Comparison of ENCODE assay signal across 20 cellular contexts in genomic region chr16:1916654-1916990, GRCh38. TPM values are rescaled to one million over a fixed set of nuclear protein-coding genes. Genes with fewer than 3 reads are reported as not detected.
DNase-seq lines count a peak whose midpoint lies in the region; ATAC-seq and TF ChIP-seq lines count a peak whose summit lies in the region.
"Had no signal": no experiment of that assay in that cellular context is flagged by ENCODE, and none has a peak within 500 bp of the region (broad histone marks: within the 10 kb centered on the region; RNA-seq: fewer than 3 reads in every experiment).

No MANE protein-coding gene starts in this region.

- TF ChIP-seq CTCF in brain (conservative IDR thresholded peaks at IDR 0.05): no peak
- TF ChIP-seq CTCF in osteoblast (IDR thresholded peaks at IDR 0.05; ENCODE audit: extremely low read depth, low read depth, low read length): no peak
- no peak for TF ChIP-seq CTCF in left ventricle myocardium inferior (IDR thresholded peaks at IDR 0.05; ENCODE audit: borderline replicate concordance)

- H3K27ac ChIP-seq in HUES48 (ENCODE audit: low read depth, low read length) (no peak overlapping the region), osteoblast (ENCODE audit: low read depth, low read length) (no peak overlapping the region), left ventricle myocardium inferior (replicated peaks) (no peak overlapping the region)
- H3K27ac ChIP-seq: GM23248, SJSA1 had no signal

- H3K9me3 Mint-ChIP-seq in brain: peaks cover 0 to 7% (median 0%) of the 10 kb centered on the region in 5 experiments
- H3K9me3 Mint-ChIP-seq: CD8-positive, alpha-beta T cell; IgD-negative memory B cell had no signal

- H3K27me3 ChIP-seq in HUES48 (ENCODE audit: control insufficient read depth, insufficient read depth, low read length) (peaks cover 71% of the 10 kb centered on the region), osteoblast (ENCODE audit: insufficient read depth, low read length) (peaks cover 63% of the 10 kb centered on the region), left ventricle myocardium inferior (ENCODE audit: low read depth) (peaks cover 95% of the 10 kb centered on the region)

- no peak overlapping the region for H3K4me2 ChIP-seq in osteoblast (ENCODE audit: insufficient read depth, low read length)

- intact Hi-C loops in left ventricle myocardium inferior (cut with micrococcal nuclease): no loop called here

- H3K4me1 ChIP-seq in HUES48 (ENCODE audit: control insufficient read depth, insufficient read depth, low read length) (peaks cover 23% of the 10 kb centered on the region), osteoblast (ENCODE audit: insufficient read depth, low read length) (no peaks in the 10 kb centered on the region), left ventricle myocardium inferior (peaks cover 8% of the 10 kb centered on the region)
- H3K4me1 ChIP-seq: SJSA1 had no signal

- no peak for ATAC-seq in HG02642 (IDR thresholded peaks at IDR 0.05; ENCODE audit: poor library complexity, unreplicated experiment)
- ATAC-seq in stimulated activated naive CD8-positive, alpha-beta T cell treated with anti-CD3 and anti-CD28 coated beads, Interleukin-15, Interleukin-2, amounts not matched to agents 100 U/mL and 50 U/mL, for 24 hours: no peak
- ATAC-seq: CD8-positive, alpha-beta T cell had no signal

- H3K9me3 ChIP-seq in HUES48 (ENCODE audit: control insufficient read depth, insufficient read depth, low read length) (no peaks in the 10 kb centered on the region), iPS-18c (ENCODE audit: control insufficient read depth, insufficient read depth, low read length) (peaks cover 2% of the 10 kb centered on the region), osteoblast (ENCODE audit: low read depth, low read length) (no peaks in the 10 kb centered on the region), left ventricle myocardium inferior (replicated peaks) (no peaks in the 10 kb centered on the region)
- H3K9me3 ChIP-seq: SJSA1 had no signal

- H2AFZ ChIP-seq in osteoblast (ENCODE audit: low read length): no peak overlapping the region
- H2AFZ ChIP-seq: GM23248 had no signal

- H3K27me3 Mint-ChIP-seq in brain: peaks cover 68% of the 10 kb centered on the region

- H3K36me3 ChIP-seq in HUES48 (ENCODE audit: control insufficient read depth, insufficient read depth, low read length) (no peaks in the 10 kb centered on the region), osteoblast (ENCODE audit: insufficient read depth, low read length) (no peaks in the 10 kb centered on the region), left ventricle myocardium inferior (no peaks in the 10 kb centered on the region)
- H3K36me3 ChIP-seq: SJSA1 had no signal

- H3K4me1 Mint-ChIP-seq in brain: peaks cover 11% of the 10 kb centered on the region
- H3K4me1 Mint-ChIP-seq: IgD-negative memory B cell had no signal

- no peaks in the 10 kb centered on the region for H3K79me2 ChIP-seq in osteoblast (ENCODE audit: insufficient read depth, low read length)

- H4K20me1 ChIP-seq in osteoblast (ENCODE audit: insufficient read depth, low read length): peaks cover 3% of the 10 kb centered on the region

- H3K27ac Mint-ChIP-seq in brain: no peak overlapping the region
- H3K27ac Mint-ChIP-seq: CD8-positive, alpha-beta T cell; IgD-negative memory B cell had no signal

- no peak overlapping the region for H3K9ac ChIP-seq in HUES48 (ENCODE audit: low read depth, low read length)
- H3K9ac ChIP-seq: GM23248 had no signal

- H3K4me3 Mint-ChIP-seq in brain: peak overlapping the region in 3 of 5 experiments; percentile 11 to 72 (median 58)
- H3K4me3 Mint-ChIP-seq: CD8-positive, alpha-beta T cell had no signal

- no peaks in the 10 kb centered on the region for H3K36me3 Mint-ChIP-seq in brain
- H3K36me3 Mint-ChIP-seq: CD8-positive, alpha-beta T cell; IgD-negative memory B cell had no signal

- H3K4me3 ChIP-seq in HUES48 (ENCODE audit: low read depth, low read length) (peak overlapping the region; percentile 42; the same call in 1 of the 2 replicates), iPS-18c (ENCODE audit: insufficient read depth, low read depth, low read length) (peak overlapping the region; percentile 31), osteoblast (ENCODE audit: insufficient read depth, low read length) (no peak overlapping the region), left ventricle myocardium inferior (no peak overlapping the region)
- H3K4me3 ChIP-seq: GM23248, SJSA1 had no signal

- DNase-seq in osteoblast (ENCODE audit: insufficient read length, low spot score, missing footprints) (peak; percentile 74), left ventricle myocardium inferior (no peak)
- DNase-seq in stimulated activated naive CD8-positive, alpha-beta T cell treated with anti-CD3 and anti-CD28 coated beads, Interleukin-15, Interleukin-2, amounts not matched to agents 100 U/mL and 50 U/mL, for 24 hours: no peak
- DNase-seq: CD8-positive, alpha-beta T cell; GM23248; NCI-H1436; NCI-H2081; NCI-H524; NK-92 treated with Interleukin-12 subunit alpha and Interleukin-12 subunit beta, amount 100 ng/mL, for 24 hours; OCI-M1; RPMI8226 had no signal

RNA-seq across cellular contexts. Expression of gene HS3ST6, which starts 1.6 kb away (rescaled TPM):
- 1.2 TPM for polyA plus RNA-seq in brain (ENCODE audit: insufficient read depth, low read depth, low replicate concordance)
- total RNA-seq in osteoblast (not detected in 2 replicates), left ventricle myocardium inferior (not detected)
- total RNA-seq: CD8-positive, alpha-beta T cell; GM23248; LHCN-M2; SJSA1 had no signal
- polyA plus RNA-seq: AG04450, BJ, GM23248, IgD-negative memory B cell had no signal

RNA-seq across cellular contexts. Expression of gene MSRB1, which starts 26.4 kb away (rescaled TPM):
- polyA plus RNA-seq in brain (ENCODE audit: insufficient read depth, low read depth, low replicate concordance): 24.5 TPM
- total RNA-seq in osteoblast (16.2 and 18.1 TPM in 2 replicates), left ventricle myocardium inferior (32.7 TPM)

RNA-seq across cellular contexts. Expression of gene RPL3L, which starts 37.9 kb away (rescaled TPM):
- not detected for polyA plus RNA-seq in brain (ENCODE audit: insufficient read depth, low read depth, low replicate concordance)
- not detected in 2 replicates for total RNA-seq in osteoblast
- 262 TPM for total RNA-seq in left ventricle myocardium inferior
- total RNA-seq: CD8-positive, alpha-beta T cell; GM23248; LHCN-M2; SJSA1 had no signal
- polyA plus RNA-seq: AG04450, BJ, GM23248, IgD-negative memory B cell had no signal

RNA-seq across cellular contexts. Expression of gene NDUFB10, which starts 42.7 kb away (rescaled TPM):
- 281 TPM for polyA plus RNA-seq in brain (ENCODE audit: insufficient read depth, low read depth, low replicate concordance)
- total RNA-seq in osteoblast: 82.8 and 109 TPM in 2 replicates
- total RNA-seq in left ventricle myocardium inferior: 601 TPM

RNA-seq across cellular contexts. Expression of gene MEIOB, which starts 44.7 kb away (rescaled TPM):
- polyA plus RNA-seq in brain (ENCODE audit: insufficient read depth, low read depth, low replicate concordance): 6.8 TPM
- total RNA-seq in osteoblast (not detected in 2 replicates), left ventricle myocardium inferior (not detected)
- total RNA-seq: CD8-positive, alpha-beta T cell; GM23248; LHCN-M2; SJSA1 had no signal
- polyA plus RNA-seq: IgD-negative memory B cell had no signal

Comparison
In these comparisons a context has a peak if more than half of its experiments do, and no peak if none do; other contexts are left out.
1. H3K4me3 ChIP-seq: peak in HUES48 (single experiment) and iPS-18c (single experiment); none in osteoblast (single experiment) and left ventricle myocardium inferior (single experiment).
2. RNA of gene RPL3L, which starts 37.9 kb away (total RNA-seq): 262 TPM in left ventricle myocardium inferior (single experiment); not detected in osteoblast; every median in the first group is over 100 times any median in the second.